ENCODE assay signal across 8 cellular contexts in genomic region chr1:229661022-229661877, GRCh38. TPM values are rescaled to one million over a fixed set of nuclear protein-coding genes. Genes with fewer than 3 reads are reported as not detected.
A peak's percentile ranks its signal among the peaks of the same experiment; 100 is the strongest.
DNase-seq lines count a peak whose midpoint lies in the region; ATAC-seq lines count a peak whose summit lies in the region.

No MANE protein-coding gene starts in this region.

- peak; percentile 13 for DNase-seq in DMS153 treated with DMSO at 0.1 percent for 48 hours (lab: John Stamatoyannopoulos, UW; ENCODE audit: unreplicated experiment)
- DNase-seq in MV-4-11 (lab: John Stamatoyannopoulos, UW): peak; percentile 7
- peak; percentile 74 for DNase-seq in SKM-1 treated with dmso at 0.1 percent for 144 hours (lab: John Stamatoyannopoulos, UW; ENCODE audit: unreplicated experiment)
- peak; percentile 31 for DNase-seq in activated naive CD8-positive, alpha-beta T cell treated with anti-CD3 and anti-CD28 coated beads, Interleukin-2, amount 50 U/mL, for 16 hours (ENCODE audit: low read depth, low spot score)
- DNase-seq in left cardiac atrium: peak; percentile 83
- peak; percentile 89 for DNase-seq in retina

- intact Hi-C loops in left cardiac atrium (cut with DNase I): loop anchor here (2.0 to 10.0 kb wide), 3 partner anchors 414 to 650 kb away; no protein-coding TSS in a partner anchor

- peak; percentile 77 for ATAC-seq in GM21825 (IDR thresholded peaks at IDR 0.05; ENCODE audit: unreplicated experiment)
- ATAC-seq in left cardiac atrium: peak; percentile 90 to 93
- ATAC-seq in HG02970 (IDR thresholded peaks at IDR 0.05; ENCODE audit: low FRiP score, unreplicated experiment): no peak

RNA-seq across cellular contexts. Expression of gene URB2, which starts 35.2 kb away (rescaled TPM):
- total RNA-seq in left cardiac atrium: 1 to 10 TPM; 3.6 to 8.4 TPM

RNA-seq across cellular contexts. Expression of gene TAF5L, which starts 35.3 kb away (rescaled TPM):
- 10 to 100 TPM; 10.8 to 14.7 TPM for total RNA-seq in left cardiac atrium

Comparison
In these comparisons a context has a peak if more than half of its experiments do, and no peak if none do; other contexts are left out.
1. DNase-seq: peak in every context shown above with its lines; median percentile 89 in retina; 83 in left cardiac atrium; 74 in SKM-1 treated with dmso at 0.1 percent for 144 hours; 31 in activated naive CD8-positive, alpha-beta T cell treated with anti-CD3 and anti-CD28 coated beads, Interleukin-2, amount 50 U/mL, for 16 hours; 13 in DMS153 treated with DMSO at 0.1 percent for 48 hours; 7 in MV-4-11.